ENCODE assay signal across 27 cellular contexts in the genomic region with DNA sequence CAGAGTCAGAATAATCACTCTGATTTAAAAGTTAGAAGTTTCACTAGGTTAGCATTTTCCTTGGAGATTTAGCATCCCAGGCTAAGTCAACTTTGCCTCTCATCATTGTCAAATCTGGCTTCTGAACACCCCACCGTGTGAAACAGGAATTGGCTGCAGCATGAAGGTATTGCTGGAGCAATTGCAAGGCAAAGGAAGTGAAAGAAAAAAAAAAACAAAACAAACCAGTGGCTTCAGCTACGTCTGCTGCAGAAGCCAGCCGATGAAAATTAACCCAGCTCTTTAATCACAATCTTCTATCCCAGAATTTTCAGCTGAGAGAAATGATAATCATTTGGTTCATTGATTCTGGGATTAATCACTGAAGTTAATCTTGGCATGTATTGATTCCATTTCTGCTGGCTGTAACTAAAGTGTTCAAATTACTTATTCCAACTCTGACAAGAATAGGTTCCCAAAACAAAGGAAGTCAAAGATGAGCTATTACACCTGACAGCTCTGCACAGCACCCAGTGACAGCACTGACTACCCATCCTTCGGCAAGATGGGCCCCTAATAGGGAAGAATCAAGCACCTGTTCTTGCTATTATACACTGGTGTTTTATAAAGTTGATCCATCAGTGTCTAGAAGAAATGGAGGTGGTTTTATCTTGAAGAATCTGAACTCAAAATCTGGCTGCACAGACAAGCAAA. TPM values are rescaled to one million over a fixed set of nuclear protein-coding genes. Genes with fewer than 3 reads are reported as not detected.
"Had no signal": no experiment of that assay in that cellular context is flagged by ENCODE, and none has a peak within 500 bp of the region (broad histone marks: within the 10 kb centered on the region; RNA-seq: fewer than 3 reads in every experiment).

No MANE protein-coding gene starts in this region.

- H3K4me3 ChIP-seq: gastrocnemius medialis, heart right ventricle, psoas muscle, spleen, testis, tibial nerve, upper lobe of right lung, vagina had no signal

- DNase-seq: effector memory CD4-positive, alpha-beta T cell; gastrocnemius medialis; heart right ventricle; hypothalamus; islet precursor cell; mammary epithelial cell; naive thymus-derived CD8-positive, alpha-beta T cell; psoas muscle; spleen; stimulated activated CD4-positive, alpha-beta T cell treated with anti-CD3 and anti-CD28 coated beads, Interleukin-15, amount 100 ng/mL, for 24 hours; stimulated activated CD4-positive, alpha-beta T cell treated with anti-CD3 and anti-CD28 coated beads, Interleukin-1b, Interleukin-23, amount 100 ng/mL, for 48 hours; stimulated activated CD4-positive, alpha-beta T cell treated with anti-CD3 and anti-CD28 coated beads, Interleukin-4, amount 100 ng/mL, for 4 hours; stimulated activated naive B cell treated with anti-CD40 and anti-IgM and Interleukin-4, amounts not matched to agents 10 μg/mL and 1 μg/mL and 100 μg/mL, for 72 hours; stimulated activated naive CD8-positive, alpha-beta T cell treated with anti-CD3 and anti-CD28 coated beads, Interleukin-15, amount 100 ng/mL, for 72 hours; testis; upper lobe of right lung had no signal

- H3K27me3 ChIP-seq: gastrocnemius medialis, testis, tibial nerve, vagina had no signal

- H3K27ac ChIP-seq: gastrocnemius medialis, heart right ventricle, psoas muscle, spleen, testis, tibial nerve, upper lobe of right lung, vagina had no signal

- H3K9me3 ChIP-seq: gastrocnemius medialis, heart right ventricle, psoas muscle, spleen, testis, tibial nerve, upper lobe of right lung, vagina had no signal

- H3K4me1 ChIP-seq: gastrocnemius medialis, heart right ventricle, psoas muscle, testis, tibial nerve, upper lobe of right lung, vagina had no signal

- H3K36me3 ChIP-seq: gastrocnemius medialis, heart right ventricle, spleen, tibial nerve, upper lobe of right lung, vagina had no signal

RNA-seq across cellular contexts. Expression of gene REG3G, which starts 42.7 kb away (rescaled TPM):
- total RNA-seq: esophagus mucosa; fibroblast of villous mesenchyme; gastrocnemius medialis; lower leg skin; mammary epithelial cell; mesenteric fat pad; mononuclear cell; naive thymus-derived CD8-positive, alpha-beta T cell; neural crest cell; psoas muscle; sciatic nerve; skeletal muscle tissue; subcutaneous adipose tissue; tibial nerve; upper lobe of right lung; vagina had no signal
